In the genomic region with DNA sequence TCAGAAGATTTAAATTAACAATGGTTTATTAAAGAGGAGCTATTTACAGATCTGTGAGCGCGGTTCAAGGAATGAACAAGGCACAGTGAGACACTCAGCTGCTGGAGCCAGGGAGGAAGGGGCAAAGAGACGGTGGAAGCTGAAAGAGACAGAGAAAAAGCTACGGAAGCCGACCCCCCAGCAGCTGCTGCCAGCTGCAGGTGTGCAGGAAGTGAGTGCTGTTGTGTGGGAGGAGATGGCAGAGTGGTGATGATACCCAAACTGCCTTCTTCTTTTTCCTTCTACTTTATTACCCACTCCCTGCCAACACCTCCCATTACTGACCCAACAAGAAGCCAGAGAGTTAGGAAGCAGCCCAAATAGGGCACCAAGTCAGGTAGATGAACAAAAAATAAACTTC, we compare ENCODE assay signal across 19 cellular contexts. TPM values are rescaled to one million over a fixed set of nuclear protein-coding genes. Genes with fewer than 3 reads are reported as not detected.
A peak's percentile ranks its signal among the peaks of the same experiment; 100 is the strongest.
DNase-seq lines count a peak whose midpoint lies in the region; ATAC-seq and TF ChIP-seq lines count a peak whose summit lies in the region.
"Had no signal": no experiment of that assay in that cellular context is flagged by ENCODE, and none has a peak within 500 bp of the region (broad histone marks: within the 10 kb centered on the region; RNA-seq: fewer than 3 reads in every experiment).

No MANE protein-coding gene starts in this region.

- WGBS in gastroesophageal sphincter (ENCODE audit: low coverage in 1 of 2), 2 donors = 62% methylated on average over 5 of the region's 5 CpGs; no CpG with 5 or more reads in 1 of the 2 donors

- H4K20me1 ChIP-seq in BLaER1 treated with 17β-estradiol and CSF1 and Interleukin-3, amounts not matched to agents 10 nM and 100 nM = no peaks in the 10 kb centered on the region

- H3K27ac ChIP-seq in BLaER1 treated with 17β-estradiol and CSF1 and Interleukin-3, amounts not matched to agents 10 nM and 100 nM = peak overlapping the region in 5 of 11 experiments; percentile 21 to 70 (median 62); a peak in 8 of 22 replicates
- no peak overlapping the region for H3K27ac ChIP-seq in gastroesophageal sphincter
- H3K27ac ChIP-seq: cardiac muscle cell, sigmoid colon had no signal

- DNase-seq in Jurkat, Clone E6-1 (ENCODE audit: low read depth, low spot score) = peak; percentile 88
- no peak for DNase-seq in Ammon's horn (ENCODE audit: low spot score)
- DNase-seq in midbrain (lab: John Stamatoyannopoulos, UW) = no peak
- no peak for DNase-seq in stimulated activated naive CD8-positive, alpha-beta T cell treated with anti-CD3 and anti-CD28 coated beads, Interleukin-15, Interleukin-2, amounts not matched to agents 100 U/mL and 50 U/mL, for 24 hours
- DNase-seq: activated CD4-positive, alpha-beta T cell treated with anti-CD3 and anti-CD28 coated beads for 1 hour; activated naive CD8-positive, alpha-beta T cell treated with anti-CD3 and anti-CD28 coated beads for 36 hours; activated T-cell treated with anti-CD3 and anti-CD28 coated beads for 4 hours; effector CD4-positive, alpha-beta T cell; GOT3; left colon; NCI-H2029 treated with DMSO at 0.1 percent for 48 hours; NCI-H774; sigmoid colon; trophoblast cell had no signal

- no peak for TF ChIP-seq EP300 in gastroesophageal sphincter (IDR thresholded peaks at IDR 0.05)

- H3K27me3 ChIP-seq in BLaER1 treated with 17β-estradiol and CSF1 and Interleukin-3, amounts not matched to agents 10 nM and 100 nM = no peaks in the 10 kb centered on the region
- H3K27me3 ChIP-seq in gastroesophageal sphincter = no peaks in the 10 kb centered on the region
- H3K27me3 ChIP-seq: cardiac muscle cell, sigmoid colon had no signal

- ATAC-seq in GM18909 (IDR thresholded peaks at IDR 0.05; ENCODE audit: poor library complexity, unreplicated experiment) (peak; percentile 50), GM21786 (IDR thresholded peaks at IDR 0.05; ENCODE audit: unreplicated experiment) (peak; percentile 30), gastroesophageal sphincter (no peak)
- ATAC-seq in stimulated activated naive CD8-positive, alpha-beta T cell treated with anti-CD3 and anti-CD28 coated beads, Interleukin-15, Interleukin-2, amounts not matched to agents 100 U/mL and 50 U/mL, for 24 hours = no peak
- ATAC-seq: left colon had no signal

- peak overlapping the region; percentile 51 to 89 (median 76) for H3K4me2 ChIP-seq in BLaER1 treated with 17β-estradiol and CSF1 and Interleukin-3, amounts not matched to agents 10 nM and 100 nM

- TF ChIP-seq CTCF in gastroesophageal sphincter (IDR thresholded peaks at IDR 0.05) = no peak

- peaks cover 6 to 29% (median 22%) of the 10 kb centered on the region in 10 experiments for H3K4me1 ChIP-seq in BLaER1 treated with 17β-estradiol and CSF1 and Interleukin-3, amounts not matched to agents 10 nM and 100 nM
- H3K4me1 ChIP-seq in gastroesophageal sphincter = no peaks in the 10 kb centered on the region
- H3K4me1 ChIP-seq: sigmoid colon had no signal

- TF ChIP-seq POLR2A in gastroesophageal sphincter (IDR thresholded peaks at IDR 0.05) = no peak

- H3K36me3 ChIP-seq in BLaER1 treated with 17β-estradiol and CSF1 and Interleukin-3, amounts not matched to agents 10 nM and 100 nM = no peaks in the 10 kb centered on the region
- no peaks in the 10 kb centered on the region for H3K36me3 ChIP-seq in gastroesophageal sphincter
- H3K36me3 ChIP-seq: cardiac muscle cell, sigmoid colon had no signal

- peak overlapping the region in 1 of 10 experiments; percentile 2; a peak in 2 of 20 replicates for H3K4me3 ChIP-seq in BLaER1 treated with 17β-estradiol and CSF1 and Interleukin-3, amounts not matched to agents 10 nM and 100 nM
- peak overlapping the region; percentile 2 for H3K4me3 ChIP-seq in Jurkat, Clone E6-1 (ENCODE audit: low read length)
- no peak overlapping the region for H3K4me3 ChIP-seq in gastroesophageal sphincter
- H3K4me3 ChIP-seq: cardiac muscle cell, sigmoid colon had no signal

- H3K9me3 ChIP-seq in BLaER1 treated with 17β-estradiol and CSF1 and Interleukin-3, amounts not matched to agents 10 nM and 100 nM (replicated peaks in 1 of 11) = peaks cover 0 to 13% (median 8%) of the 10 kb centered on the region in 11 experiments; a peak in 9 of 22 replicates
- no peaks in the 10 kb centered on the region for H3K9me3 ChIP-seq in gastroesophageal sphincter
- H3K9me3 ChIP-seq: sigmoid colon had no signal

- peak overlapping the region in 2 of 11 experiments; percentile 3 to 20; a peak in 1 of 22 replicates for H3K9ac ChIP-seq in BLaER1 treated with 17β-estradiol and CSF1 and Interleukin-3, amounts not matched to agents 10 nM and 100 nM

RNA-seq across cellular contexts. Expression of a gene that starts 41.9 kb away (rescaled TPM):
- not detected for polyA plus RNA-seq in Jurkat, Clone E6-1 (2012; ENCODE audit: insufficient read depth, insufficient read length)
- total RNA-seq in gastroesophageal sphincter = not detected
- total RNA-seq: activated naive CD8-positive, alpha-beta T cell treated with anti-CD3 and anti-CD28 coated beads for 36 hours; cardiac muscle cell; left colon; sigmoid colon had no signal
- polyA plus RNA-seq: cardiac muscle cell, sigmoid colon had no signal

Comparison
In these comparisons a context has a peak if more than half of its experiments do, and no peak if none do; other contexts are left out.
1. ATAC-seq: peak in GM18909 (single experiment) and GM21786 (single experiment); none in gastroesophageal sphincter (single experiment) and stimulated activated naive CD8-positive, alpha-beta T cell treated with anti-CD3 and anti-CD28 coated beads, Interleukin-15, Interleukin-2, amounts not matched to agents 100 U/mL and 50 U/mL, for 24 hours (single experiment).